In the genomic region with DNA sequence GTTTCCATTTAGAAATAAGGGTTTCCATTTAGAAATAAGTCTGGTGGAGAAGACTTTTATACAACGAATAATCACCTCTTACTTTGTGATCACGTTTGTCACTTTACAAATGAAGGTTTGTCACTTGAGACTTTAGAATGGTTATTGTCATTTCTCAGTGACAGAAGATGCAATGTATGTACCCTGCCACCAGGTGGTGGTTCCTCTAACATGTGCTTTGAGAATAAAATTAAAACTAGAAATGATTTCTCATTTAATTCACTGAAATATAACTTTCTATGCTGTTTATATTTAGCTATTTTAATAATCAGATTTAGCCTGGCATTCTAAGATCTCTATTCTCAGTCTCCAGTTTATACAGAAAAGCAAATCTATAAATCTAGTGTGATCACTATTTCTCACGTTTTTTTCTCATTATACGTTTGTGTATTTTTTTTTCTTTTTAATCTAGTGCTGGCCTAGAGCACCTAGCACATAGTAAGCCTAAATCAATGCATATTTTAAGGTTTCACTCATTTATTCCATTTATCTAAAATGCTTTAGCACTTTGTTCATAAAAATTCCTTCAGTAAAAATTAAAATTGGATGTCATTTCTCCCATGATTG, we compare ENCODE assay signal across 8 cellular contexts. TPM values are rescaled to one million over a fixed set of nuclear protein-coding genes. Genes with fewer than 3 reads are reported as not detected.
A peak's percentile ranks its signal among the peaks of the same experiment; 100 is the strongest.
DNase-seq lines count a peak whose midpoint lies in the region; ATAC-seq and TF ChIP-seq lines count a peak whose summit lies in the region.

No MANE protein-coding gene starts in this region.

- no peaks in the 10 kb centered on the region for H3K79me2 ChIP-seq in mesendoderm (ENCODE audit: control insufficient read depth, insufficient read depth, low read length)

- H4K5ac ChIP-seq in mesendoderm (ENCODE audit: low read length): no peak overlapping the region

- no peak overlapping the region for H2BK120ac ChIP-seq in mesendoderm (ENCODE audit: low read depth, low read length)

- no peaks in the 10 kb centered on the region for H3K79me1 ChIP-seq in mesendoderm (ENCODE audit: low read length)

- TF ChIP-seq CTCF in adrenal gland (IDR thresholded peaks at IDR 0.05) (peak; percentile 36 to 53 (median 43)), gastroesophageal sphincter (IDR thresholded peaks at IDR 0.05) (peak in 2 of 4 experiments; percentile 15 to 25)

- H2BK15ac ChIP-seq in mesendoderm (replicated peaks; ENCODE audit: low read depth): no peak overlapping the region

- H3K56ac ChIP-seq in mesendoderm (ENCODE audit: low read length): no peak overlapping the region

- H3K27me3 ChIP-seq in adrenal gland: no peaks in the 10 kb centered on the region
- H3K27me3 ChIP-seq in mesendoderm (ENCODE audit: insufficient read depth, low read length, poor library complexity): no peaks in the 10 kb centered on the region
- no peaks in the 10 kb centered on the region for H3K27me3 ChIP-seq in gastroesophageal sphincter

- ATAC-seq in HG03432 (IDR thresholded peaks at IDR 0.05; ENCODE audit: unreplicated experiment): peak; percentile 80
- ATAC-seq in HG02571 (IDR thresholded peaks at IDR 0.05; ENCODE audit: unreplicated experiment): no peak
- no peak for ATAC-seq in gastroesophageal sphincter

- intact Hi-C loops in adrenal gland (cut with DNase I): loop anchor here in 1 of 2 donors (5.0 kb wide), 1 partner anchor 136 kb away; no protein-coding TSS in a partner anchor

- TF ChIP-seq POLR2A in adrenal gland (IDR thresholded peaks at IDR 0.05): no peak
- TF ChIP-seq POLR2A in gastroesophageal sphincter (IDR thresholded peaks at IDR 0.05): no peak

- H3K4me2 ChIP-seq in mesendoderm (ENCODE audit: low read length): no peak overlapping the region

- no peaks in the 10 kb centered on the region for H3K9me3 ChIP-seq in adrenal gland (replicated peaks in 1 of 3)
- H3K9me3 ChIP-seq in gastroesophageal sphincter: no peaks in the 10 kb centered on the region

- DNase-seq in activated CD4-positive, alpha-beta T cell treated with anti-CD3 and anti-CD28 coated beads for 48 hours: peak; percentile 1
- no peak for DNase-seq in activated CD4-positive, alpha-beta T cell treated with anti-CD3 and anti-CD28 coated beads, Interleukin-2, amount 50 U/mL, for 4 hours
- DNase-seq in adrenal gland (peak in 2 of 7 donors; percentile 4 to 19), mesendoderm (peak; percentile 22), ureter (ENCODE audit: low spot score) (no peak)

- WGBS in adrenal gland, 4 donors: 38 to 46% (median 42%) methylated on average over 4 of the region's 4 CpGs
- no CpG with 5 or more reads among the region's 4 CpGs for WGBS in mesendoderm (ENCODE audit: extremely low coverage, insufficient coverage, low lambda C conversion rate)
- 32 to 40% methylated on average over 4 of the region's 4 CpGs for WGBS in gastroesophageal sphincter (ENCODE audit: low coverage in 1 of 2), 2 donors

- H3K27ac ChIP-seq in adrenal gland (no peak overlapping the region), mesendoderm (ENCODE audit: low read depth, low read length) (no peak overlapping the region), gastroesophageal sphincter (no peak overlapping the region)

- H4K8ac ChIP-seq in mesendoderm (ENCODE audit: low read depth, low read length): no peak overlapping the region

- H3K23ac ChIP-seq in mesendoderm (ENCODE audit: low read length): no peak overlapping the region

- H3K4ac ChIP-seq in mesendoderm (ENCODE audit: low read depth, low read length): no peak overlapping the region

- no peak overlapping the region for H3K9ac ChIP-seq in mesendoderm (ENCODE audit: low read length)

- no peak for TF ChIP-seq EP300 in gastroesophageal sphincter (IDR thresholded peaks at IDR 0.05)

- no peak overlapping the region for H2AK5ac ChIP-seq in mesendoderm (ENCODE audit: low read length)

- no peak overlapping the region for H3K18ac ChIP-seq in mesendoderm (ENCODE audit: low read length)

- H3K4me3 ChIP-seq in adrenal gland (no peak overlapping the region), mesendoderm (ENCODE audit: low read length) (no peak overlapping the region), gastroesophageal sphincter (no peak overlapping the region)

- H2BK5ac ChIP-seq in mesendoderm (ENCODE audit: low read length): no peak overlapping the region

- H3K4me1 ChIP-seq in adrenal gland (replicated peaks in 1 of 2) (no peaks in the 10 kb centered on the region), mesendoderm (ENCODE audit: control insufficient read depth, low read depth, low read length) (no peaks in the 10 kb centered on the region), gastroesophageal sphincter (no peaks in the 10 kb centered on the region)

- H3K36me3 ChIP-seq in adrenal gland (replicated peaks in 1 of 2) (no peaks in the 10 kb centered on the region), mesendoderm (ENCODE audit: control insufficient read depth, insufficient read depth, low read length) (no peaks in the 10 kb centered on the region), gastroesophageal sphincter (no peaks in the 10 kb centered on the region)

RNA-seq across cellular contexts. Expression of a gene that starts 57.4 kb away (rescaled TPM):
- not detected for total RNA-seq in adrenal gland
- not detected for polyA plus RNA-seq in adrenal gland
- polyA plus RNA-seq in mesendoderm (2013, experiment 1 of 2): 0.06 TPM
- 0.08 TPM for polyA plus RNA-seq in mesendoderm (2013, experiment 2 of 2)
- not detected for total RNA-seq in ureter
- not detected for total RNA-seq in gastroesophageal sphincter

Comparison
In these comparisons a context has a peak if more than half of its experiments do, and no peak if none do; other contexts are left out.
1. DNase-seq: peak in activated CD4-positive, alpha-beta T cell treated with anti-CD3 and anti-CD28 coated beads for 48 hours (single experiment) and mesendoderm (single experiment); none in activated CD4-positive, alpha-beta T cell treated with anti-CD3 and anti-CD28 coated beads, Interleukin-2, amount 50 U/mL, for 4 hours (0 of 2) and ureter (single experiment).